In genomic region chr21:8998946-8999681, GRCh38 we compare ENCODE assay signal across 18 cellular contexts.
DNase-seq lines count a peak whose midpoint lies in the region; ATAC-seq and FAIRE-seq lines count a peak whose summit lies in the region.
"Had no signal": no experiment of that assay in that cellular context is flagged by ENCODE, and none has a peak within 500 bp of the region (broad histone marks: within the 10 kb centered on the region; RNA-seq: fewer than 3 reads in every experiment).

No MANE protein-coding gene starts in this region.

- DNase-seq in DMS53 treated with DMSO at 0.1 percent for 48 hours (lab: John Stamatoyannopoulos, UW; ENCODE audit: unreplicated experiment) = peak; percentile 63
- no peak for DNase-seq in DMS53 (lab: John Stamatoyannopoulos, UW)
- peak; percentile 62 to 90 for DNase-seq in SHP77 (lab: John Stamatoyannopoulos, UW)
- peak; percentile 2 for DNase-seq in renal cortical epithelial cell (ENCODE audit: low read depth)
- no peak for DNase-seq in trophoblast cell
- DNase-seq in NCI-H1436 treated with DMSO at 0.1 percent for 48 hours (lab: John Stamatoyannopoulos, UW) = no peak
- DNase-seq: NCI-H146, NCI-H2107, NCI-H774, Peyer's patch, T-cell had no signal

- no peak overlapping the region for H3K18ac ChIP-seq in trophoblast cell (ENCODE audit: low read length)

- no peak overlapping the region for H3K4ac ChIP-seq in trophoblast cell (ENCODE audit: low read depth, low read length)

- H3K79me1 ChIP-seq in trophoblast cell (ENCODE audit: low read length) = no peaks in the 10 kb centered on the region

- no peak overlapping the region for H3K14ac ChIP-seq in trophoblast cell (ENCODE audit: low read length)

- H3K27me3 ChIP-seq in trophoblast cell (ENCODE audit: insufficient read depth, low read length) = no peaks in the 10 kb centered on the region
- H3K27me3 ChIP-seq: BLaER1, Peyer's patch, SJSA1 had no signal

- H2BK120ac ChIP-seq in trophoblast cell (ENCODE audit: insufficient read depth, low read length, poor library complexity) = no peak overlapping the region

- no peak overlapping the region for H3K4me3 ChIP-seq in trophoblast cell (ENCODE audit: low read depth, low read length)
- H3K4me3 ChIP-seq: BLaER1, Peyer's patch, SJSA1 had no signal

- H3K4me2 ChIP-seq in trophoblast cell (ENCODE audit: low read length) = no peak overlapping the region
- H3K4me2 ChIP-seq: BLaER1 had no signal

- H2BK5ac ChIP-seq in trophoblast cell (ENCODE audit: low read depth, low read length, poor library complexity) = no peak overlapping the region

- no peak overlapping the region for H3K27ac ChIP-seq in trophoblast cell (ENCODE audit: low read depth, low read length)
- H3K27ac ChIP-seq: 22Rv1, BLaER1, Peyer's patch, SJSA1 had no signal

- H2AFZ ChIP-seq in trophoblast cell (ENCODE audit: insufficient read depth, low read length, poor library complexity) = no peak overlapping the region

- H3K79me2 ChIP-seq in trophoblast cell (ENCODE audit: control insufficient read depth, insufficient read depth, low read length, poor library complexity) = no peaks in the 10 kb centered on the region

- H3K23ac ChIP-seq in trophoblast cell (ENCODE audit: low read length) = no peak overlapping the region

- H4K12ac ChIP-seq in trophoblast cell (ENCODE audit: low read depth, low read length) = no peak overlapping the region

- FAIRE-seq in endometrium (lab: Jason Lieb, UNC) = peak; percentile 23
- FAIRE-seq: GM18507 had no signal

- H3K36me3 ChIP-seq in trophoblast cell (ENCODE audit: control insufficient read depth in 1 of 2, insufficient read depth in 2 of 2, low read length in 2 of 2) = no peaks in the 10 kb centered on the region
- H3K36me3 ChIP-seq: BLaER1, Peyer's patch, SJSA1 had no signal

- H3K4me1 ChIP-seq in trophoblast cell (ENCODE audit: control insufficient read depth in 1 of 2, insufficient read depth in 2 of 2, low read length in 2 of 2) = no peaks in the 10 kb centered on the region
- H3K4me1 ChIP-seq: BLaER1, Peyer's patch, SJSA1 had no signal

- WGBS in trophoblast cell (ENCODE audit: extremely low coverage, insufficient coverage, insufficient read length) = no CpG with 5 or more reads among the region's 4 CpGs

- H4K91ac ChIP-seq in trophoblast cell (ENCODE audit: low read depth, low read length) = no peak overlapping the region

- ATAC-seq in HG03378 (IDR thresholded peaks at IDR 0.05; ENCODE audit: unreplicated experiment) = no peak
- ATAC-seq: HCT116, T-cell had no signal

- no peak overlapping the region for H2AK5ac ChIP-seq in trophoblast cell (ENCODE audit: low read length)

- peaks cover 3% of the 10 kb centered on the region for H3K9me3 ChIP-seq in trophoblast cell (ENCODE audit: insufficient read depth, low read depth, low read length)

- H4K8ac ChIP-seq in trophoblast cell (ENCODE audit: low read depth, low read length) = no peak overlapping the region

- no peak overlapping the region for H2BK12ac ChIP-seq in trophoblast cell (ENCODE audit: low read length)

- no peak overlapping the region for H3K9ac ChIP-seq in trophoblast cell (ENCODE audit: low read length)
- H3K9ac ChIP-seq: BLaER1 had no signal

Comparison
In these comparisons a context has a peak if more than half of its experiments do, and no peak if none do; other contexts are left out.
1. DNase-seq: peak in DMS53 treated with DMSO at 0.1 percent for 48 hours (single experiment), SHP77 (2 of 2) and renal cortical epithelial cell (single experiment); none in DMS53 (single experiment), trophoblast cell (0 of 2) and NCI-H1436 treated with DMSO at 0.1 percent for 48 hours (single experiment).